Comparison of ENCODE assay signal across 13 cellular contexts in genomic region chr18:12282436-12283039, GRCh38. TPM values are rescaled to one million over a fixed set of nuclear protein-coding genes. Genes with fewer than 3 reads are reported as not detected.
DNase-seq lines count a peak whose midpoint lies in the region; ATAC-seq and TF ChIP-seq lines count a peak whose summit lies in the region.
"Had no signal": no experiment of that assay in that cellular context is flagged by ENCODE, and none has a peak within 500 bp of the region (broad histone marks: within the 10 kb centered on the region; RNA-seq: fewer than 3 reads in every experiment).

No MANE protein-coding gene starts in this region.

- ATAC-seq in SK-N-SH treated with all-trans-retinoic acid at 6 μM for 48 hours, result peak; percentile 74

- DNase-seq in GM04503 (ENCODE audit: low read depth) (peak; percentile 78), fibroblast of mammary gland (ENCODE audit: low read depth) (peak; percentile 86), renal cortical epithelial cell (ENCODE audit: low read depth) (peak; percentile 61), NCI-H2081 treated with DMSO at 0.1 percent for 48 hours (lab: John Stamatoyannopoulos, UW) (no peak), GM19240 (ENCODE audit: insufficient read length, low spot score) (no peak), NCI-H2029 (lab: John Stamatoyannopoulos, UW) (no peak), NCI-H748 treated with DMSO at 0.1 percent for 48 hours (lab: John Stamatoyannopoulos, UW) (no peak)
- DNase-seq: activated naive CD8-positive, alpha-beta T cell treated with anti-CD3 and anti-CD28 coated beads for 36 hours; NK-92 treated with Interleukin-12 subunit alpha and Interleukin-12 subunit beta, amount 100 ng/mL, for 24 hours had no signal

- no peak overlapping the region for H3K4me3 ChIP-seq in fibroblast of mammary gland (ENCODE audit: control insufficient read depth, low read depth, low read length)
- H3K4me3 ChIP-seq: prostate gland had no signal

- TF ChIP-seq CTCF in fibroblast of mammary gland (conservative IDR thresholded peaks at IDR 0.05; ENCODE audit: control insufficient read depth, insufficient read depth, low read depth, low read length), result no peak

TF ChIP-seq in SK-N-SH treated with all-trans-retinoic acid at 6 μM for 48 hours, 23 proteins besides CTCF, POLR2A, EP300 and RAD21:
- TF ChIP-seq ZNF565 (CRISPR knock-in tag; conservative IDR thresholded peaks at IDR 0.05; ENCODE audit: low read depth), result no peak
- TF ChIP-seq, protein P1, sequence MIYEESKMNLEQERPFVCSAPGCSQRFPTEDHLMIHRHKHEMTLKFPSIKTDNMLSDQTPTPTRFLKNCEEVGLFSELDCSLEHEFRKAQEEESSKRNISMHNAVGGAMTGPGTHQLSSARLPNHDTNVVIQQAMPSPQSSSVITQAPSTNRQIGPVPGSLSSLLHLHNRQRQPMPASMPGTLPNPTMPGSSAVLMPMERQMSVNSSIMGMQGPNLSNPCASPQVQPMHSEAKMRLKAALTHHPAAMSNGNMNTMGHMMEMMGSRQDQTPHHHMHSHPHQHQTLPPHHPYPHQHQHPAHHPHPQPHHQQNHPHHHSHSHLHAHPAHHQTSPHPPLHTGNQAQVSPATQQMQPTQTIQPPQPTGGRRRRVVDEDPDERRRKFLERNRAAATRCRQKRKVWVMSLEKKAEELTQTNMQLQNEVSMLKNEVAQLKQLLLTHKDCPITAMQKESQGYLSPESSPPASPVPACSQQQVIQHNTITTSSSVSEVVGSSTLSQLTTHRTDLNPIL (CRISPR knock-in tag; IDR thresholded peaks at IDR 0.05; ENCODE audit: low read depth), result no peak

RNA-seq across cellular contexts. Expression of gene TUBB6, which starts 25.5 kb away (rescaled TPM):
- 224 and 821 TPM in 2 replicates for total RNA-seq in renal cortical epithelial cell

RNA-seq across cellular contexts. Expression of gene CIDEA, which starts 28.4 kb away (rescaled TPM):
- total RNA-seq in renal cortical epithelial cell, result 0.87 TPM in 1 of 2 replicates, not detected in the other
- total RNA-seq: activated naive CD8-positive, alpha-beta T cell treated with anti-CD3 and anti-CD28 coated beads for 36 hours; liver; prostate gland; T-helper 2 cell treated with Interferon-gamma antibody and Interleukin-4, amounts not matched to agents 100 ng/mL and 5 ng/mL, for 36 hours had no signal

Comparison
In these comparisons a context has a peak if more than half of its experiments do, and no peak if none do; other contexts are left out.
1. DNase-seq: peak in GM04503 (single experiment), fibroblast of mammary gland (single experiment) and renal cortical epithelial cell (single experiment); none in NCI-H2081 treated with DMSO at 0.1 percent for 48 hours (single experiment), GM19240 (single experiment), NCI-H2029 (single experiment) and NCI-H748 treated with DMSO at 0.1 percent for 48 hours (single experiment).